18 cellular contexts compared by ENCODE assay signal in the genomic region with DNA sequence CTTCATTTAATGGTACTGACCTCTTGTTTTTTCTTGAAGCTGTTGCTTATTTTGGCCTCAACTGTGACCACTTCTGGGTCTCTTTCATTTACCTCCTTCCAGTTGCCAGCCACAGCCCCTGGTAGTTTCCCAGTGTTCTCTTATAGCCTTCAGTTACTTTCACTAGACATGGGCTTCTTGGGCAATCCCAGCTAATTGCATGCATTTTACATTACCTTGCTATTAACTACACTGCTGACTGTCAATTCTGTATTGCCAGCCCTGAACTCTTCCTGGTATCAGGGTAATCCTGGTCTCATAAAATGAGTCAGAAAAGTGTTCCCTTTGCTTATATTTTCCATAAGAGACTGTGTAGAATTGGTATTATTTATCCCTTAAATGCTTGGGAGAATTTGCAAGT.
DNase-seq lines count a peak whose midpoint lies in the region; ATAC-seq and TF ChIP-seq lines count a peak whose summit lies in the region.
"Had no signal": no experiment of that assay in that cellular context is flagged by ENCODE, and none has a peak within 500 bp of the region (broad histone marks: within the 10 kb centered on the region; RNA-seq: fewer than 3 reads in every experiment).

No MANE protein-coding gene starts in this region.

- peak; percentile 86 for ATAC-seq in mucosa of descending colon
- ATAC-seq in GM21515 (IDR thresholded peaks at IDR 0.05; ENCODE audit: unreplicated experiment), result no peak
- no peak for ATAC-seq in HG03354 (IDR thresholded peaks at IDR 0.05; ENCODE audit: poor library complexity, severe bottlenecking, unreplicated experiment)
- ATAC-seq: HCT116 had no signal

- H3K27ac Mint-ChIP-seq in type B pancreatic cell, result peak overlapping the region; percentile 29
- H3K27ac Mint-ChIP-seq: CD14-positive monocyte; CD4-positive, alpha-beta memory T cell; HFFc6 had no signal

- no peak overlapping the region for H3K23ac ChIP-seq in mesenchymal stem cell (ENCODE audit: low read length in 2 of 2)

- H3K4me1 ChIP-seq in duodenal mucosa (ENCODE audit: control insufficient read depth in 1 of 2, insufficient read depth in 2 of 2, low read length in 2 of 2) (peaks cover 14 to 19% of the 10 kb centered on the region in 2 donors), mucosa of descending colon (ENCODE audit: low read depth) (peaks cover 4% of the 10 kb centered on the region), mesenchymal stem cell (ENCODE audit: control insufficient read depth, insufficient read depth, low read depth, low read length) (no peaks in the 10 kb centered on the region)

- H3K4me2 ChIP-seq in mesenchymal stem cell (ENCODE audit: low read length, poor library complexity, severe bottlenecking), result no peak overlapping the region
- H3K4me2 ChIP-seq: BLaER1 had no signal

- H2BK5ac ChIP-seq in mesenchymal stem cell (ENCODE audit: low read depth, low read length, poor library complexity, severe bottlenecking), result no peak overlapping the region

- no peak overlapping the region for H2BK15ac ChIP-seq in mesenchymal stem cell (ENCODE audit: low read depth, poor library complexity, severe bottlenecking)

- TF ChIP-seq CTCF in mucosa of descending colon (IDR thresholded peaks at IDR 0.05) (no peak), type B pancreatic cell (conservative IDR thresholded peaks at IDR 0.05) (no peak)

- H3K4ac ChIP-seq in mesenchymal stem cell (ENCODE audit: low read depth in 1 of 2, low read length in 2 of 2), result no peak overlapping the region

- H3K9me3 Mint-ChIP-seq in type B pancreatic cell, result no peaks in the 10 kb centered on the region

- H3K27ac ChIP-seq in duodenal mucosa (ENCODE audit: low read depth, low read length), result peak overlapping the region; percentile 47
- no peak overlapping the region for H3K27ac ChIP-seq in mesenchymal stem cell (ENCODE audit: low read length, poor library complexity, severe bottlenecking)
- H3K27ac ChIP-seq: BLaER1 had no signal

- H2AK5ac ChIP-seq in mesenchymal stem cell (ENCODE audit: low read length, severe bottlenecking), result no peak overlapping the region

- no peak overlapping the region for H3K4me3 Mint-ChIP-seq in type B pancreatic cell
- H3K4me3 Mint-ChIP-seq: CD14-positive monocyte; CD4-positive, alpha-beta memory T cell; HFFc6 had no signal

- H3K4me1 Mint-ChIP-seq in type B pancreatic cell (ENCODE audit: unreplicated experiment), result peaks cover 6% of the 10 kb centered on the region
- H3K4me1 Mint-ChIP-seq: CD14-positive monocyte; CD4-positive, alpha-beta memory T cell had no signal

- H4K8ac ChIP-seq in mesenchymal stem cell (ENCODE audit: low read length), result no peak overlapping the region

- peak overlapping the region in 1 of 2 donors; percentile 7 for H3K4me3 ChIP-seq in duodenal mucosa (ENCODE audit: low read depth in 1 of 2, low read length in 2 of 2)
- H3K4me3 ChIP-seq in mucosa of descending colon, result no peak overlapping the region
- no peak overlapping the region for H3K4me3 ChIP-seq in mesenchymal stem cell (ENCODE audit: insufficient read depth in 1 of 2, low read depth in 1 of 2, low read length in 2 of 2)
- H3K4me3 ChIP-seq: BLaER1 had no signal

- H3K36me3 Mint-ChIP-seq in type B pancreatic cell, result no peaks in the 10 kb centered on the region
- H3K36me3 Mint-ChIP-seq: CD14-positive monocyte; CD4-positive, alpha-beta memory T cell had no signal

- H2AFZ ChIP-seq in mesenchymal stem cell (ENCODE audit: low read depth, low read length), result no peak overlapping the region

- no peaks in the 10 kb centered on the region for H3K9me3 ChIP-seq in duodenal mucosa (ENCODE audit: control insufficient read depth in 1 of 2, low read length in 2 of 2)
- H3K9me3 ChIP-seq in mucosa of descending colon, result no peaks in the 10 kb centered on the region
- peaks cover 5% of the 10 kb centered on the region for H3K9me3 ChIP-seq in mesenchymal stem cell (ENCODE audit: control insufficient read depth, low read length)
- H3K9me3 ChIP-seq: BLaER1 had no signal

- DNase-seq in LoVo (ENCODE audit: low spot score) (peak; percentile 7), mucosa of descending colon (peak in 1 of 3 donors; percentile 14), type B pancreatic cell (ENCODE audit: extremely low spot score, unreplicated experiment) (no peak), mesenchymal stem cell (no peak)
- DNase-seq: 8988T; CD4-positive, alpha-beta memory T cell; DMS153; DMS79 treated with DMSO at 0.1 percent for 48 hours; GF-D8; GOT3; H7; HFFc6 had no signal

- H3K27me3 ChIP-seq in duodenal mucosa (ENCODE audit: control insufficient read depth in 1 of 2, insufficient read depth in 2 of 2, low read length in 2 of 2) (no peaks in the 10 kb centered on the region), mesenchymal stem cell (ENCODE audit: control insufficient read depth in 1 of 2, insufficient read depth in 1 of 2, low read length in 2 of 2) (no peaks in the 10 kb centered on the region)
- H3K27me3 ChIP-seq: BLaER1 had no signal

- no peaks in the 10 kb centered on the region for H3K79me1 ChIP-seq in mesenchymal stem cell (replicated peaks; ENCODE audit: low read length, poor library complexity, severe bottlenecking)

- no peak overlapping the region for H2BK120ac ChIP-seq in mesenchymal stem cell (ENCODE audit: low read depth, low read length)

- no peak overlapping the region for H2BK12ac ChIP-seq in mesenchymal stem cell (ENCODE audit: low read length in 2 of 2)

- H3K9ac ChIP-seq in duodenal mucosa (ENCODE audit: low read depth in 1 of 2, low read length in 2 of 2) (peak overlapping the region in 1 of 2 donors; percentile 24), mesenchymal stem cell (ENCODE audit: low read length) (no peak overlapping the region)
- H3K9ac ChIP-seq: BLaER1 had no signal

- H3K27me3 Mint-ChIP-seq in type B pancreatic cell, result peaks cover 3% of the 10 kb centered on the region
- H3K27me3 Mint-ChIP-seq: CD4-positive, alpha-beta memory T cell had no signal

- H3K14ac ChIP-seq in mesenchymal stem cell (ENCODE audit: low read length in 2 of 2), result no peak overlapping the region

- H3K18ac ChIP-seq in mesenchymal stem cell (ENCODE audit: low read depth in 1 of 2, low read length in 2 of 2), result no peak overlapping the region

- intact Hi-C loops in mucosa of descending colon (cut with DNase I, micrococcal nuclease), result no loop called here

- H4K91ac ChIP-seq in mesenchymal stem cell (ENCODE audit: low read length), result no peak overlapping the region

- no peaks in the 10 kb centered on the region for H3K36me3 ChIP-seq in duodenal mucosa (ENCODE audit: control insufficient read depth in 1 of 2, insufficient read depth in 2 of 2, low read length in 2 of 2)
- no peaks in the 10 kb centered on the region for H3K36me3 ChIP-seq in mucosa of descending colon (ENCODE audit: low read depth)
- H3K36me3 ChIP-seq in mesenchymal stem cell (ENCODE audit: control insufficient read depth in 1 of 2, insufficient read depth in 2 of 2, low read depth in 1 of 2, low read length in 2 of 2), result no peaks in the 10 kb centered on the region
- H3K36me3 ChIP-seq: BLaER1 had no signal
